Comparison of ENCODE assay signal across 11 cellular contexts in genomic region chr3:134362221-134362620, GRCh38. TPM values are rescaled to one million over a fixed set of nuclear protein-coding genes. Genes with fewer than 3 reads are reported as not detected.
A peak's percentile ranks its signal among the peaks of the same experiment; 100 is the strongest.
DNase-seq lines count a peak whose midpoint lies in the region; ATAC-seq and TF ChIP-seq lines count a peak whose summit lies in the region.
"Had no signal": no experiment of that assay in that cellular context is flagged by ENCODE, and none has a peak within 500 bp of the region (broad histone marks: within the 10 kb centered on the region; RNA-seq: fewer than 3 reads in every experiment).

No MANE protein-coding gene starts in this region.

- H3K27ac ChIP-seq in epithelial cell of prostate (peak overlapping the region; percentile 99), upper lobe of right lung (peak overlapping the region; percentile 61), hepatocyte (no peak overlapping the region)
- H3K27ac ChIP-seq: VCaP had no signal

- no peaks in the 10 kb centered on the region for H3K9me2 ChIP-seq in hepatocyte (replicated peaks; ENCODE audit: insufficient read depth)

- H3K9me3 Mint-ChIP-seq in activated CD8-positive, alpha-beta memory T cell treated with anti-CD3 and anti-CD28 coated beads, Interleukin-2, amount 10 ng/mL, durations not matched to agents 7 days and 5 days (ENCODE audit: low read depth), result no peaks in the 10 kb centered on the region
- no peaks in the 10 kb centered on the region for H3K9me3 Mint-ChIP-seq in osteocyte (ENCODE audit: unreplicated experiment)
- H3K9me3 Mint-ChIP-seq: activated naive CD4-positive, alpha-beta T cell treated with anti-CD3 and anti-CD28 coated beads, Interleukin-2, amount 50 U/mL, for 72 hours had no signal

- H3K4me1 ChIP-seq in upper lobe of right lung (peaks cover 97% of the 10 kb centered on the region), hepatocyte (ENCODE audit: insufficient read depth) (peaks cover 64% of the 10 kb centered on the region)

- no peak overlapping the region for H2AFZ ChIP-seq in hepatocyte

- DNase-seq in activated CD8-positive, alpha-beta memory T cell treated with anti-CD3 and anti-CD28 coated beads, Interleukin-2, amount 50 U/mL, for 48 hours, result peak; percentile 33
- DNase-seq in activated CD8-positive, alpha-beta memory T cell treated with anti-CD3 and anti-CD28 coated beads, Interleukin-2, amount 10 ng/mL, durations not matched to agents 7 days and 5 days, result no peak
- DNase-seq in epithelial cell of prostate (ENCODE audit: low read depth, low spot score) (no peak), osteocyte (ENCODE audit: extremely low spot score, unreplicated experiment) (no peak), upper lobe of right lung (peak; percentile 16), GM19240 (ENCODE audit: insufficient read length, low spot score) (no peak), hepatocyte (ENCODE audit: low spot score) (no peak)
- no peak for DNase-seq in stimulated activated CD4-positive, alpha-beta T cell treated with anti-CD3 and anti-CD28 coated beads, Interleukin-1b, Interleukin-23, amount 100 ng/mL, for 48 hours
- DNase-seq: stimulated activated CD4-positive, alpha-beta T cell treated with anti-CD3 and anti-CD28 coated beads, Interleukin-4, amount 100 ng/mL, for 1 hour had no signal

- H3K27me3 ChIP-seq in upper lobe of right lung, result no peaks in the 10 kb centered on the region
- H3K27me3 ChIP-seq in hepatocyte, result no peaks in the 10 kb centered on the region

- peaks cover 31% of the 10 kb centered on the region for H3K27me3 Mint-ChIP-seq in activated CD8-positive, alpha-beta memory T cell treated with anti-CD3 and anti-CD28 coated beads, Interleukin-2, amount 10 ng/mL, durations not matched to agents 7 days and 5 days
- H3K27me3 Mint-ChIP-seq in osteocyte (ENCODE audit: unreplicated experiment), result no peaks in the 10 kb centered on the region

- no peak for ATAC-seq in activated CD8-positive, alpha-beta memory T cell treated with anti-CD3 and anti-CD28 coated beads, Interleukin-2, amount 10 ng/mL, durations not matched to agents 7 days and 5 days
- no peak for ATAC-seq in upper lobe of right lung
- ATAC-seq: activated naive CD4-positive, alpha-beta T cell treated with anti-CD3 and anti-CD28 coated beads, Interleukin-2, amount 50 U/mL, for 72 hours had no signal

- H3K36me3 Mint-ChIP-seq in activated CD8-positive, alpha-beta memory T cell treated with anti-CD3 and anti-CD28 coated beads, Interleukin-2, amount 10 ng/mL, durations not matched to agents 7 days and 5 days, result no peaks in the 10 kb centered on the region
- peaks cover 60% of the 10 kb centered on the region for H3K36me3 Mint-ChIP-seq in osteocyte (ENCODE audit: unreplicated experiment)
- H3K36me3 Mint-ChIP-seq: activated naive CD4-positive, alpha-beta T cell treated with anti-CD3 and anti-CD28 coated beads, Interleukin-2, amount 50 U/mL, for 72 hours had no signal

- CTCF ChIA-PET in activated CD8-positive, alpha-beta memory T cell treated with anti-CD3 and anti-CD28 coated beads, Interleukin-2, amount 10 ng/mL, durations not matched to agents 7 days and 5 days (lab: Charles Lee), result no interaction called here

- intact Hi-C loops in upper lobe of right lung (cut with DNase I), result no loop called here

- TF ChIP-seq CTCF in osteocyte (IDR thresholded peaks at IDR 0.05), result no peak
- TF ChIP-seq CTCF in upper lobe of right lung (IDR thresholded peaks at IDR 0.05), result no peak
- TF ChIP-seq CTCF in hepatocyte (IDR thresholded peaks at IDR 0.05; ENCODE audit: poor library complexity), result no peak

- no peak overlapping the region for H3K4me2 ChIP-seq in hepatocyte

- no peak overlapping the region for H3K4me3 Mint-ChIP-seq in activated CD8-positive, alpha-beta memory T cell treated with anti-CD3 and anti-CD28 coated beads, Interleukin-2, amount 10 ng/mL, durations not matched to agents 7 days and 5 days
- no peak overlapping the region for H3K4me3 Mint-ChIP-seq in osteocyte (ENCODE audit: unreplicated experiment)

- H3K4me1 Mint-ChIP-seq in activated CD8-positive, alpha-beta memory T cell treated with anti-CD3 and anti-CD28 coated beads, Interleukin-2, amount 10 ng/mL, durations not matched to agents 7 days and 5 days, result peaks cover 12% of the 10 kb centered on the region
- peaks cover 88% of the 10 kb centered on the region for H3K4me1 Mint-ChIP-seq in osteocyte (ENCODE audit: unreplicated experiment)

- peaks cover 7% of the 10 kb centered on the region for H4K20me1 ChIP-seq in hepatocyte (ENCODE audit: insufficient read depth, poor library complexity, severe bottlenecking)

- no peak overlapping the region for H3K27ac Mint-ChIP-seq in activated CD8-positive, alpha-beta memory T cell treated with anti-CD3 and anti-CD28 coated beads, Interleukin-2, amount 10 ng/mL, durations not matched to agents 7 days and 5 days
- H3K27ac Mint-ChIP-seq in osteocyte (ENCODE audit: unreplicated experiment), result peak overlapping the region; percentile 94
- H3K27ac Mint-ChIP-seq: activated naive CD4-positive, alpha-beta T cell treated with anti-CD3 and anti-CD28 coated beads, Interleukin-2, amount 50 U/mL, for 72 hours had no signal

- 94% methylated on average over 6 of the region's 6 CpGs for WGBS in hepatocyte (ENCODE audit: low lambda C conversion rate, missing lambda C conversion rate)

- H3K9me3 ChIP-seq in upper lobe of right lung (no peaks in the 10 kb centered on the region), hepatocyte (ENCODE audit: low read depth) (no peaks in the 10 kb centered on the region)

- H3K4me3 ChIP-seq in upper lobe of right lung, result no peak overlapping the region
- H3K4me3 ChIP-seq in hepatocyte, result no peak overlapping the region

- peaks cover 36% of the 10 kb centered on the region for H3K79me2 ChIP-seq in hepatocyte

- H3K36me3 ChIP-seq in upper lobe of right lung (peaks cover 81% of the 10 kb centered on the region), hepatocyte (replicated peaks; ENCODE audit: insufficient read depth, low read depth) (peaks cover 6% of the 10 kb centered on the region)

RNA-seq across cellular contexts. Expression of gene AMOTL2, which starts 12.0 kb away (rescaled TPM):
- not detected for total RNA-seq in activated CD8-positive, alpha-beta memory T cell treated with anti-CD3 and anti-CD28 coated beads, Interleukin-2, amount 10 ng/mL, durations not matched to agents 7 days and 5 days
- total RNA-seq in osteocyte, result 195 and 199 TPM in 2 replicates
- 119 TPM for total RNA-seq in upper lobe of right lung
- total RNA-seq in hepatocyte, result 71.4 and 81.6 TPM in 2 replicates
- 63.9 and 74.2 TPM in 2 replicates for polyA plus RNA-seq in hepatocyte

Comparison
In these comparisons a context has a peak if more than half of its experiments do, and no peak if none do; other contexts are left out.
1. DNase-seq: peak in activated CD8-positive, alpha-beta memory T cell treated with anti-CD3 and anti-CD28 coated beads, Interleukin-2, amount 50 U/mL, for 48 hours (single experiment) and upper lobe of right lung (single experiment); none in activated CD8-positive, alpha-beta memory T cell treated with anti-CD3 and anti-CD28 coated beads, Interleukin-2, amount 10 ng/mL, durations not matched to agents 7 days and 5 days (single experiment), epithelial cell of prostate (single experiment), osteocyte (single experiment), GM19240 (single experiment), hepatocyte (single experiment) and stimulated activated CD4-positive, alpha-beta T cell treated with anti-CD3 and anti-CD28 coated beads, Interleukin-1b, Interleukin-23, amount 100 ng/mL, for 48 hours (single experiment).
2. RNA of gene AMOTL2, which starts 12.0 kb away (total RNA-seq): 195 to 199 TPM in osteocyte, 119 TPM in upper lobe of right lung (single experiment) and 71.4 to 81.6 TPM in hepatocyte; not detected in activated CD8-positive, alpha-beta memory T cell treated with anti-CD3 and anti-CD28 coated beads, Interleukin-2, amount 10 ng/mL, durations not matched to agents 7 days and 5 days; every median in the first group is over 10 times any median in the second.